ENCODE assay signal across 8 cellular contexts in genomic region chr16:89923640-89924297, GRCh38. TPM values are rescaled to one million over a fixed set of nuclear protein-coding genes. Genes with fewer than 3 reads are reported as not detected.
A peak's percentile ranks its signal among the peaks of the same experiment; 100 is the strongest.
DNase-seq lines count a peak whose midpoint lies in the region; TF ChIP-seq lines count a peak whose summit lies in the region.

No MANE protein-coding gene starts in this region.

- H3K4me1 ChIP-seq in A673 (ENCODE audit: insufficient read depth, low read length, poor library complexity, severe bottlenecking) (peaks cover 43% of the 10 kb centered on the region), HUES48 (ENCODE audit: control insufficient read depth, insufficient read depth, low read length) (peaks cover 6% of the 10 kb centered on the region), mesodermal cell (ENCODE audit: control insufficient read depth, insufficient read depth, low read length, poor library complexity, severe bottlenecking) (peaks cover 21% of the 10 kb centered on the region)

- H3K27ac ChIP-seq in A673 (ENCODE audit: low read depth, low read length, poor library complexity, severe bottlenecking) (peak overlapping the region; percentile 78), HUES48 (ENCODE audit: low read depth, low read length) (peak overlapping the region; percentile 2), mesodermal cell (ENCODE audit: low read depth, low read length, severe bottlenecking) (peak overlapping the region; percentile 23)

- H3K36me3 ChIP-seq in A673 (ENCODE audit: insufficient read depth, low read length, poor library complexity, severe bottlenecking) (peaks cover 4% of the 10 kb centered on the region), HUES48 (ENCODE audit: control insufficient read depth, insufficient read depth, low read length) (no peaks in the 10 kb centered on the region; the same call in 1 of the 2 replicates), mesodermal cell (ENCODE audit: control insufficient read depth, insufficient read depth, low read length) (peaks cover 21% of the 10 kb centered on the region)

- no peak overlapping the region for H3K9ac ChIP-seq in HUES48 (ENCODE audit: low read depth, low read length)

- no TSS peak for BruUV-seq in A673 (replicated peaks; lab: Mats Ljungman, UMichigan)

- intact Hi-C loops in A673 (cut with micrococcal nuclease; ENCODE audit: unreplicated experiment) = loop anchor here (2.0 to 10.0 kb wide), 2 partner anchors 49 to 101 kb away; no protein-coding TSS in a partner anchor

- POLR2A ChIA-PET in A673 (lab: Charles Lee; ENCODE audit: low non-redundant PET) (no interaction called here), HEK293T (lab: Yijun Ruan, JAX) (interaction anchor here (2.0 to 5.1 kb wide), 2 partner anchors 49 to 50 kb away, joined by 12 to 34 read pairs; partner anchors contain the start of gene TCF25)

- CTCF ChIA-PET in A673 (lab: Charles Lee) (no interaction called here), HEK293T (lab: Yijun Ruan, JAX) (no interaction called here)

- H3K9me3 ChIP-seq in A673 (ENCODE audit: low read depth, low read length, poor library complexity, severe bottlenecking) (no peaks in the 10 kb centered on the region), HUES48 (ENCODE audit: control insufficient read depth, insufficient read depth, low read length) (no peaks in the 10 kb centered on the region), mesodermal cell (ENCODE audit: control insufficient read depth, low read length) (no peaks in the 10 kb centered on the region)

- DNase-seq in A673 (ENCODE audit: low spot score) (peak; percentile 42), astrocyte of the spinal cord (ENCODE audit: low read depth, low spot score) (no peak), epidermal melanocyte (ENCODE audit: insufficient read length, low spot score) (no peak), HEK293T (ENCODE audit: extremely low spot score) (no peak)
- DNase-seq in stimulated activated CD4-positive, alpha-beta T cell treated with anti-CD3 and anti-CD28 coated beads, Interleukin-2, amount 100 ng/mL, for 48 hours = no peak
- DNase-seq in effector CD8-positive, alpha-beta T cell (lab: John Stamatoyannopoulos, UW) = no peak

- in situ Hi-C loops in astrocyte of the spinal cord (cut with HindIII; ENCODE audit: low sequenced_read_pairs) = no loop called here

- 0 to 2% methylated on average over 13 to 17 of the region's 41 CpGs for WGBS in mesodermal cell (ENCODE audit: insufficient coverage in 2 of 2), 2 experiments

- TF ChIP-seq CTCF in A673 (conservative IDR thresholded peaks at IDR 0.05; ENCODE audit: low read depth, low read length) (no peak), astrocyte of the spinal cord (IDR thresholded peaks at IDR 0.05; ENCODE audit: low read depth, low read length) (no peak)

- H3K27me3 ChIP-seq in A673 (replicated peaks; ENCODE audit: insufficient read depth, low read depth, low read length, poor library complexity) (no peaks in the 10 kb centered on the region), HUES48 (ENCODE audit: control insufficient read depth, insufficient read depth, low read length) (peaks cover 27% of the 10 kb centered on the region)

- peak overlapping the region; percentile 95 for H3K4me3 ChIP-seq in A673 (ENCODE audit: low read depth, low read length, poor library complexity, severe bottlenecking)
- peak overlapping the region; percentile 76 for H3K4me3 ChIP-seq in HUES48 (ENCODE audit: low read depth, low read length)
- H3K4me3 ChIP-seq in astrocyte of the spinal cord (ENCODE audit: low read depth, low read length) = peak overlapping the region; percentile 94
- peak overlapping the region; percentile 81 for H3K4me3 ChIP-seq in mesodermal cell (ENCODE audit: extremely low read depth, insufficient read depth, low read length, poor library complexity, severe bottlenecking)

TF ChIP-seq in HEK293T, 16 proteins besides CTCF, POLR2A, EP300 and RAD21:
- no peak for TF ChIP-seq FOXA1 (IDR thresholded peaks at IDR 0.05)
- TF ChIP-seq L3MBTL2 (conservative IDR thresholded peaks at IDR 0.05) = no peak
- no peak for TF ChIP-seq SP1 (IDR thresholded peaks at IDR 0.05)
- no peak for TF ChIP-seq BHLHE40 (IDR thresholded peaks at IDR 0.05; ENCODE audit: borderline replicate concordance)
- no peak for TF ChIP-seq FOXK2 (IDR thresholded peaks at IDR 0.05)
- TF ChIP-seq ELF4 (IDR thresholded peaks at IDR 0.05) = no peak
- no peak for TF ChIP-seq CTBP1 (IDR thresholded peaks at IDR 0.05; ENCODE audit: borderline replicate concordance)
- TF ChIP-seq SUZ12 (IDR thresholded peaks at IDR 0.05) = no peak

RNA-seq across cellular contexts. Expression of gene TUBB3, which starts 0.6 kb away (rescaled TPM):
- total RNA-seq in A673 (2021) = 273 and 297 TPM in 2 replicates
- polyA plus RNA-seq in mesodermal cell (2013, experiment 1 of 2) = 189 TPM
- polyA plus RNA-seq in mesodermal cell (2013, experiment 2 of 2) = 156 TPM

RNA-seq across cellular contexts. Expression of gene MC1R, which starts 5.1 kb away (rescaled TPM):
- 13.4 and 16.6 TPM in 2 replicates for total RNA-seq in A673 (2021)
- polyA plus RNA-seq in mesodermal cell (2013, experiment 1 of 2) = 6.0 TPM
- polyA plus RNA-seq in mesodermal cell (2013, experiment 2 of 2) = 5.1 TPM

RNA-seq across cellular contexts. Expression of gene DEF8, which starts 24.8 kb away (rescaled TPM):
- 88.8 and 90.1 TPM in 2 replicates for total RNA-seq in A673 (2021)
- 69.2 TPM for polyA plus RNA-seq in mesodermal cell (2013, experiment 1 of 2)
- polyA plus RNA-seq in mesodermal cell (2013, experiment 2 of 2) = 62.5 TPM

RNA-seq across cellular contexts. Expression of gene TCF25, which starts 50.4 kb away (rescaled TPM):
- total RNA-seq in A673 (2021) = 190 and 202 TPM in 2 replicates
- polyA plus RNA-seq in mesodermal cell (2013, experiment 1 of 2) = 173 TPM
- polyA plus RNA-seq in mesodermal cell (2013, experiment 2 of 2) = 145 TPM

Comparison
In these comparisons a context has a peak if more than half of its experiments do, and no peak if none do; other contexts are left out.
1. H3K27ac ChIP-seq: peak in every context shown above with its lines; median percentile 78 in A673; 23 in mesodermal cell; 2 in HUES48.